ENCODE assay signal across 8 cellular contexts in the genomic region with DNA sequence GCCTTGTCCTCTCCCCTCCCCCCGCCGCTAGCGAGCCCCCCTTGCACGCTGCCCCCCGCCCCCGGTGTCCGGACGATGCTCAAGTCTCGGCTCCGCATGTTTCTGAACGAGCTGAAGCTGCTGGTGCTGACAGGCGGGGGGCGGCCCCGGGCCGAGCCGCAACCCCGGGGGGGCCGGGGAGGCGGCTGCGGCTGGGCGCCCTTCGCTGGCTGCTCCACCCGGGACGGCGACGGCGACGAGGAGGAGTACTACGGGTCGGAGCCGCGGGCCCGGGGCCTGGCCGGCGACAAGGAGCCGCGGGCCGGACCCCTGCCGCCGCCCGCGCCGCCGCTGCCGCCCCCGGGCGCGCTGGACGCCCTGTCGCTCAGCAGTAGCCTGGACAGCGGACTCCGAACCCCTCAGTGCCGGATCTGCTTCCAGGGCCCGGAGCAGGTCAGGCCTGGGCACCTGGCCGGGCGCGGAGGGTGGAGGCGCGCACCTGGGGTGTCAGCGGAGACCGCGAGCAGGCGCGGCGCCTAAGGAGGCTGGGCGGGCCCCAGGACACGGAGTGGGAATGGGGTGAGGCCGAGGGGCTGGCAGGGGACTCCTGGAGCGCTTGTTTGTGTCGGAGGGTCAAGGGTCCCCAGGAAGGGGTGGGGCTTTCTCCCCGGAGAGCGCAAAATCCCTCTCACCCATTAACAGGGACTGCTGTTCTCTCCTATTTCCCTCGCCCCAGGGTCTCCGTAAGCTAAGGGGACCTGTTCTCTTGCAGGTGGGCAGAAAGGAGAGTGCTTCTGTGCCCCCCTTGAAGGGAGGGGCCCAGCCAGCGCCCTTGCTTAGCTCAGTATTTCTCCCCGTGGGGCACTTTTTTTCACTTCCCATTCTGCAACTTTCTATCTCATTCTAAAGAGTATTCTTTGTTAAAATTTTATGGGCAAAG. TPM values are rescaled to one million over a fixed set of nuclear protein-coding genes. Genes with fewer than 3 reads are reported as not detected.
A peak's percentile ranks its signal among the peaks of the same experiment; 100 is the strongest.
DNase-seq lines count a peak whose midpoint lies in the region; ATAC-seq, FAIRE-seq and TF ChIP-seq lines count a peak whose summit lies in the region.

No MANE protein-coding gene starts in this region.

- no peak for TF ChIP-seq POLR2A in H1 (IDR thresholded peaks at IDR 0.05; ENCODE audit: control extremely low read depth in 1 of 2, low read depth in 2 of 2, low read length in 2 of 2)

- peaks cover 52 to 62% of the 10 kb centered on the region in 2 donors for H3K4me1 Mint-ChIP-seq in natural killer cell

- H3K36me3 Mint-ChIP-seq in natural killer cell = no peaks in the 10 kb centered on the region

- H3K4me1 ChIP-seq in H1 (replicated peaks in 1 of 4; ENCODE audit: control insufficient read depth in 3 of 4, insufficient read depth in 4 of 4, low read length in 3 of 4) = peaks cover 3 to 26% (median 7%) of the 10 kb centered on the region in 4 experiments; a peak in 6 of 7 replicates

- no peak for TF ChIP-seq RAD21 in H1 (IDR thresholded peaks at IDR 0.05 in 1 of 2, conservative IDR thresholded peaks at IDR 0.05 in 1 of 2; ENCODE audit: low read depth in 2 of 2, low read length in 2 of 2)

- TF ChIP-seq CTCF in WERI-Rb-1 (IDR thresholded peaks at IDR 0.05; ENCODE audit: low read depth, low read length) (no peak), H1 (IDR thresholded peaks at IDR 0.05; ENCODE audit: control extremely low read depth in 1 of 3, insufficient read depth in 1 of 3, low read depth in 1 of 3, low read length in 3 of 3) (no peak), natural killer cell (IDR thresholded peaks at IDR 0.05) (no peak)

- H3K36me3 ChIP-seq in WERI-Rb-1 (peaks cover 39% of the 10 kb centered on the region), H1 (ENCODE audit: control insufficient read depth in 2 of 4, insufficient read depth in 4 of 4, low read length in 3 of 4) (peaks cover 0 to 4% (median 3%) of the 10 kb centered on the region in 4 experiments; a peak in 5 of 8 replicates)

- no peak overlapping the region for H2BK15ac ChIP-seq in H1 (ENCODE audit: low read length)

- no peaks in the 10 kb centered on the region for H3K27me3 Mint-ChIP-seq in natural killer cell (ENCODE audit: low read depth in 2 of 2)

- H3K9me3 ChIP-seq in WERI-Rb-1 (ENCODE audit: severe bottlenecking) = no peaks in the 10 kb centered on the region
- no peaks in the 10 kb centered on the region for H3K9me3 ChIP-seq in H1 (ENCODE audit: insufficient read depth in 2 of 2, low read depth in 1 of 2, low read length in 1 of 2)

- no peak overlapping the region for H3K9ac ChIP-seq in H1 (replicated peaks in 1 of 4; ENCODE audit: extremely low read depth in 1 of 4, low read depth in 3 of 4, low read length in 3 of 4)

- H3K4ac ChIP-seq in H1 (replicated peaks; ENCODE audit: insufficient read length, low read depth, low read length) = no peak overlapping the region

- H3K23ac ChIP-seq in H1 (ENCODE audit: insufficient read length) = no peak overlapping the region

- POLR2A ChIA-PET in H1 (lab: Charles Lee; ENCODE audit: partially characterized antibody) = interaction anchor here (1.0 to 3.3 kb wide), 8 partner anchors 7 to 235 kb away, joined by 3 to 25 read pairs (median 5); a partner anchor contains a TSS

- H3K79me1 ChIP-seq in H1 (ENCODE audit: low read depth, low read length) = peaks cover 10% of the 10 kb centered on the region; the same call in 1 of the 2 replicates

- TF ChIP-seq EP300 in H1 (IDR thresholded peaks at IDR 0.05; ENCODE audit: borderline replicate concordance in 1 of 2, low read depth in 2 of 2, low read length in 2 of 2) = no peak

- H3K9me3 Mint-ChIP-seq in natural killer cell = no peaks in the 10 kb centered on the region

- H3K18ac ChIP-seq in H1 (ENCODE audit: extremely low read depth, low read length) = no peak overlapping the region; the same call in 1 of the 2 replicates

- H2BK12ac ChIP-seq in H1 (ENCODE audit: low read depth, low read length) = no peak overlapping the region

- no peak for FAIRE-seq in H1 (lab: Jason Lieb, UNC)

- peak; percentile 35 for DNase-seq in stimulated activated CD4-positive, alpha-beta T cell treated with anti-CD3 and anti-CD28 coated beads, Interleukin-12 subunit alpha, Interleukin-12 subunit beta, amount 100 ng/mL, for 4 hours
- no peak for DNase-seq in stimulated activated CD4-positive, alpha-beta T cell treated with anti-CD3 and anti-CD28 coated beads, Interleukin-1b, Interleukin-23, amount 100 ng/mL, for 48 hours
- no peak for DNase-seq in WERI-Rb-1
- DNase-seq in H1 (ENCODE audit: low read depth in 1 of 2, low spot score in 2 of 2) = peak in 1 of 2 experiments; percentile 67
- DNase-seq in natural killer cell = peak; percentile 46
- DNase-seq in GF-D8 (lab: John Stamatoyannopoulos, UW) = no peak
- DNase-seq in HK-2 (ENCODE audit: unreplicated experiment) = no peak

- peak overlapping the region; percentile 79 for H3K4me3 ChIP-seq in WERI-Rb-1 (ENCODE audit: low read depth, low read length)
- peak overlapping the region; percentile 29 to 96 (median 59) for H3K4me3 ChIP-seq in H1 (ENCODE audit: extremely low read depth in 1 of 4, insufficient read depth in 2 of 4, low read depth in 3 of 4, low read length in 4 of 4)

- peaks cover 18% of the 10 kb centered on the region for H3K23me2 ChIP-seq in H1 (ENCODE audit: low read depth, low read length)

- H3K4me2 ChIP-seq in H1 (ENCODE audit: insufficient read depth in 1 of 2, low read depth in 2 of 2, low read length in 2 of 2) = peak overlapping the region; percentile 82 to 99

- H3K27ac ChIP-seq in WERI-Rb-1 = peak overlapping the region; percentile 55
- H3K27ac ChIP-seq in H1 (ENCODE audit: low read depth, low read length) = no peak overlapping the region

- intact Hi-C loops in natural killer cell (cut with micrococcal nuclease) = loop anchor here (1.0 to 2.0 kb wide), 2 partner anchors 27 to 149 kb away; a partner anchor contains a TSS

- H3K14ac ChIP-seq in H1 (ENCODE audit: insufficient read length) = no peak overlapping the region

- no peaks in the 10 kb centered on the region for H3K27me3 ChIP-seq in WERI-Rb-1 (ENCODE audit: insufficient read depth, low read depth, severe bottlenecking)
- peaks cover 8 to 33% (median 26%) of the 10 kb centered on the region in 4 experiments for H3K27me3 ChIP-seq in H1 (replicated peaks in 1 of 4; ENCODE audit: control insufficient read depth in 3 of 4, extremely low read depth in 1 of 4, insufficient read depth in 3 of 4, low read length in 3 of 4)

- 1% methylated on average over 28 of the region's 76 CpGs; no CpG with 5 or more reads in 1 of the 2 experiments for WGBS in H1 (ENCODE audit: extremely low coverage in 1 of 2, insufficient coverage in 1 of 2, insufficient read length in 1 of 2, insufficient replicate concordance in 2 of 2, low coverage in 1 of 2, low lambda C conversion rate in 2 of 2, missing lambda C conversion rate in 1 of 2), 2 experiments

- CTCF ChIA-PET in H1 (lab: Charles Lee; ENCODE audit: partially characterized antibody) = interaction anchor here (0.9 to 2.2 kb wide), 21 partner anchors 9 to 186 kb away, joined by 3 to 40 read pairs (median 5); a partner anchor contains a TSS

- no peak overlapping the region for H2BK20ac ChIP-seq in H1 (ENCODE audit: low read length)

- no peak overlapping the region for H2AK5ac ChIP-seq in H1 (ENCODE audit: low read depth, low read length)

- peak overlapping the region; percentile 67 to 85 for H3K27ac Mint-ChIP-seq in natural killer cell

- H4K5ac ChIP-seq in H1 (ENCODE audit: insufficient read length, low read depth, low read length) = no peak overlapping the region

- no peak overlapping the region for H2AFZ ChIP-seq in H1 (ENCODE audit: low read length)

- no peak overlapping the region for H2BK5ac ChIP-seq in H1 (ENCODE audit: low read depth, low read length)

- H3K56ac ChIP-seq in H1 (replicated peaks; ENCODE audit: insufficient read length, low read depth, low read length) = no peak overlapping the region

- no peak overlapping the region for H4K91ac ChIP-seq in H1 (replicated peaks; ENCODE audit: insufficient read length, low read length)

- H2BK120ac ChIP-seq in H1 (replicated peaks; ENCODE audit: low read depth, low read length) = no peak overlapping the region

- H3K4me3 Mint-ChIP-seq in natural killer cell = peak overlapping the region; percentile 91

- H3K79me2 ChIP-seq in H1 (ENCODE audit: control insufficient read depth in 1 of 2, insufficient read depth in 2 of 2, low read length in 2 of 2) = peaks cover 9 to 13% of the 10 kb centered on the region in 2 experiments

- peaks cover 3 to 15% of the 10 kb centered on the region in 2 experiments for H4K20me1 ChIP-seq in H1 (replicated peaks in 1 of 2; ENCODE audit: control insufficient read depth in 1 of 2, insufficient read depth in 2 of 2, low read length in 2 of 2)

- ATAC-seq in natural killer cell (peak in 1 of 3 donors; percentile 9), esophagus mucosa (no peak)

- no peak overlapping the region for H4K8ac ChIP-seq in H1 (ENCODE audit: extremely low read depth, insufficient read depth, low read length)

RNA-seq across cellular contexts. Expression of a gene that starts 0.8 kb away (rescaled TPM):
- total RNA-seq in H1 (2021; fragmentation: NEBNext Ultra II Directional; extraction: Animal tissue kit (Norgen Biotek cat#: 25700)) = 6.1 and 6.4 TPM in 2 replicates
- polyA plus RNA-seq in H1 (2011; rRNA removed) = 6.6 and 7.8 TPM in 2 replicates
- polyA plus RNA-seq in H1 (2011; cell fraction: cytosol; rRNA removed) = 7.0 TPM
- 13.3 TPM for polyA plus RNA-seq in H1 (2011; cell fraction: nucleus; rRNA removed)
- polyA plus RNA-seq in H1 (2012, experiment 1 of 2) = 4.7 to 8.7 TPM (median 8.1 TPM) in 4 replicates
- 8.9 TPM for polyA plus RNA-seq in H1 (2012, experiment 2 of 2)
- polyA plus RNA-seq in H1 (2013, experiment 1 of 2) = 4.9 TPM
- polyA plus RNA-seq in H1 (2013, experiment 2 of 2) = 4.5 TPM
- 5.9 and 6.2 TPM in 2 replicates for polyA minus RNA-seq in H1 (2011; rRNA and poly(A)+ RNA removed)
- 3.5 TPM for polyA minus RNA-seq in H1 (2011; cell fraction: cytosol; rRNA and poly(A)+ RNA removed)
- 4.1 TPM for polyA minus RNA-seq in H1 (2011; cell fraction: nucleus; rRNA and poly(A)+ RNA removed)
- total RNA-seq in natural killer cell (10 to 100 TPM; 25.4 to 28.4 (median 26.0) TPM), esophagus mucosa (5.9 TPM)

RNA-seq across cellular contexts. Expression of a gene that starts 3.6 kb away (rescaled TPM):
- total RNA-seq in H1 (2021; fragmentation: NEBNext Ultra II Directional; extraction: Animal tissue kit (Norgen Biotek cat#: 25700)) = 174 and 180 TPM in 2 replicates
- 311 and 368 TPM in 2 replicates for polyA plus RNA-seq in H1 (2011; rRNA removed)
- polyA plus RNA-seq in H1 (2011; cell fraction: cytosol; rRNA removed) = 368 TPM
- polyA plus RNA-seq in H1 (2011; cell fraction: nucleus; rRNA removed) = 288 TPM
- 210 to 260 TPM (median 226 TPM) in 4 replicates for polyA plus RNA-seq in H1 (2012, experiment 1 of 2)
- polyA plus RNA-seq in H1 (2012, experiment 2 of 2) = 272 TPM
- polyA plus RNA-seq in H1 (2013, experiment 1 of 2) = 111 TPM
- polyA plus RNA-seq in H1 (2013, experiment 2 of 2) = 105 TPM
- 218 and 329 TPM in 2 replicates for polyA minus RNA-seq in H1 (2011; rRNA and poly(A)+ RNA removed)
- 110 TPM for polyA minus RNA-seq in H1 (2011; cell fraction: cytosol; rRNA and poly(A)+ RNA removed)
- 99.0 TPM for polyA minus RNA-seq in H1 (2011; cell fraction: nucleus; rRNA and poly(A)+ RNA removed)
- total RNA-seq in natural killer cell (10 to 100 TPM; 30.7 to 39.5 (median 37.7) TPM), esophagus mucosa (62.3 TPM)

RNA-seq across cellular contexts. Expression of a gene that starts 10.9 kb away (rescaled TPM):
- 15.2 and 15.8 TPM in 2 replicates for total RNA-seq in H1 (2021; fragmentation: NEBNext Ultra II Directional; extraction: Animal tissue kit (Norgen Biotek cat#: 25700))
- 23.3 and 31.4 TPM in 2 replicates for polyA plus RNA-seq in H1 (2011; rRNA removed)
- 22.7 TPM for polyA plus RNA-seq in H1 (2011; cell fraction: cytosol; rRNA removed)
- polyA plus RNA-seq in H1 (2011; cell fraction: nucleus; rRNA removed) = 12.1 TPM
- polyA plus RNA-seq in H1 (2012, experiment 1 of 2) = 14.1 to 22.6 TPM (median 19.5 TPM) in 4 replicates
- polyA plus RNA-seq in H1 (2012, experiment 2 of 2) = 20.3 TPM
- 15.8 TPM for polyA plus RNA-seq in H1 (2013, experiment 1 of 2)
- 17.6 TPM for polyA plus RNA-seq in H1 (2013, experiment 2 of 2)
- polyA minus RNA-seq in H1 (2011; rRNA and poly(A)+ RNA removed) = 26.3 and 33.9 TPM in 2 replicates
- polyA minus RNA-seq in H1 (2011; cell fraction: cytosol; rRNA and poly(A)+ RNA removed) = 11.2 TPM
- 15.2 TPM for polyA minus RNA-seq in H1 (2011; cell fraction: nucleus; rRNA and poly(A)+ RNA removed)
- total RNA-seq in natural killer cell (10 to 100 TPM; 18.3 to 27.0 (median 23.5) TPM), esophagus mucosa (22.6 TPM)

RNA-seq across cellular contexts. Expression of a gene that starts 11.2 kb away (rescaled TPM):
- 2.3 and 3.3 TPM in 2 replicates for total RNA-seq in H1 (2021; fragmentation: NEBNext Ultra II Directional; extraction: Animal tissue kit (Norgen Biotek cat#: 25700))
- 2.6 and 2.9 TPM in 2 replicates for polyA plus RNA-seq in H1 (2011; rRNA removed)
- 2.5 TPM for polyA plus RNA-seq in H1 (2011; cell fraction: cytosol; rRNA removed)
- 6.3 TPM for polyA plus RNA-seq in H1 (2011; cell fraction: nucleus; rRNA removed)
- 1.9 to 2.5 TPM (median 2.3 TPM) in 4 replicates for polyA plus RNA-seq in H1 (2012, experiment 1 of 2)
- polyA plus RNA-seq in H1 (2012, experiment 2 of 2) = 1.9 TPM
- 1.4 TPM for polyA plus RNA-seq in H1 (2013, experiment 1 of 2)
- 1.2 TPM for polyA plus RNA-seq in H1 (2013, experiment 2 of 2)
- 2.0 and 2.1 TPM in 2 replicates for polyA minus RNA-seq in H1 (2011; rRNA and poly(A)+ RNA removed)
- 4.8 TPM for polyA minus RNA-seq in H1 (2011; cell fraction: cytosol; rRNA and poly(A)+ RNA removed)
- 4.4 TPM for polyA minus RNA-seq in H1 (2011; cell fraction: nucleus; rRNA and poly(A)+ RNA removed)
- total RNA-seq in natural killer cell (1 to 10 TPM; 1.1 to 1.7 (median 1.6) TPM), esophagus mucosa (1.6 TPM)

RNA-seq across cellular contexts. Expression of a gene that starts 16.2 kb away (rescaled TPM):
- 41.9 and 46.0 TPM in 2 replicates for total RNA-seq in H1 (2021; fragmentation: NEBNext Ultra II Directional; extraction: Animal tissue kit (Norgen Biotek cat#: 25700))
- 37.9 and 40.5 TPM in 2 replicates for polyA plus RNA-seq in H1 (2011; rRNA removed)
- 40.3 TPM for polyA plus RNA-seq in H1 (2011; cell fraction: cytosol; rRNA removed)
- polyA plus RNA-seq in H1 (2011; cell fraction: nucleus; rRNA removed) = 64.0 TPM
- polyA plus RNA-seq in H1 (2012, experiment 1 of 2) = 43.4 to 54.7 TPM (median 44.5 TPM) in 4 replicates
- 25.7 TPM for polyA plus RNA-seq in H1 (2012, experiment 2 of 2)
- 21.5 TPM for polyA plus RNA-seq in H1 (2013, experiment 1 of 2)
- polyA plus RNA-seq in H1 (2013, experiment 2 of 2) = 20.7 TPM
- 43.2 and 49.7 TPM in 2 replicates for polyA minus RNA-seq in H1 (2011; rRNA and poly(A)+ RNA removed)
- 20.9 TPM for polyA minus RNA-seq in H1 (2011; cell fraction: cytosol; rRNA and poly(A)+ RNA removed)
- 42.7 TPM for polyA minus RNA-seq in H1 (2011; cell fraction: nucleus; rRNA and poly(A)+ RNA removed)
- 10 to 100 TPM in 1 of 3 donors, 1 to 10 TPM in 2; 8.0 to 12.5 (median 8.8) TPM for total RNA-seq in natural killer cell
- 20.2 TPM for total RNA-seq in esophagus mucosa

Comparison
In these comparisons a context has a peak if more than half of its experiments do, and no peak if none do; other contexts are left out.
1. DNase-seq: peak in stimulated activated CD4-positive, alpha-beta T cell treated with anti-CD3 and anti-CD28 coated beads, Interleukin-12 subunit alpha, Interleukin-12 subunit beta, amount 100 ng/mL, for 4 hours (single experiment) and natural killer cell (single experiment); none in stimulated activated CD4-positive, alpha-beta T cell treated with anti-CD3 and anti-CD28 coated beads, Interleukin-1b, Interleukin-23, amount 100 ng/mL, for 48 hours (single experiment), WERI-Rb-1 (single experiment), GF-D8 (single experiment) and HK-2 (single experiment).